11 cellular contexts compared by ENCODE assay signal in the genomic region with DNA sequence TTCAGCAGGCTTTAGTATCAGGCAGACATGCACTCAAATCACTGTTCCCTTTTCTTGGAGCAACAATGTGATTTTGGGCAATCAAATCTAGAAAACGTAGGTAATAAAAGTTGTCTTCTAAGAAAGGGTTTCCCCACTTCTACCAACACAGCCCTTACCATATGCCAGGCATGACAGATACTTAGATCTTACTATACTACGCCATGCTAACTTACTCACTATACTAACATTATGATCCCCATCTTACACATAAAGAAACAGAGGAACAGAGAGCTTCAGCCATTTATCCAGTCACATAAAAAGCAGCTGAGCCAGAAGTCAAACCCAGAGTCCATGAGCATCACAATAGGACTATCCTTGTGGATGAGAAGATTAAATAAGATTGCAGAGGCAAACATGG.
"Had no signal": no experiment of that assay in that cellular context is flagged by ENCODE, and none has a peak within 500 bp of the region (broad histone marks: within the 10 kb centered on the region; RNA-seq: fewer than 3 reads in every experiment).

No MANE protein-coding gene starts in this region.

- H3K27ac Mint-ChIP-seq: activated CD8-positive, alpha-beta memory T cell treated with anti-CD3 and anti-CD28 coated beads, Interleukin-2, amount 10 ng/mL, durations not matched to agents 7 days and 5 days; T-helper 2 cell treated with Interferon-gamma antibody and Interleukin-4, amounts not matched to agents 5 μg/mL and 100 μg/mL, for 36 hours had no signal

- ATAC-seq: activated CD8-positive, alpha-beta memory T cell treated with anti-CD3 and anti-CD28 coated beads, Interleukin-2, amount 10 ng/mL, durations not matched to agents 7 days and 5 days; esophagus mucosa had no signal

- H3K27me3 Mint-ChIP-seq: activated CD8-positive, alpha-beta memory T cell treated with anti-CD3 and anti-CD28 coated beads, Interleukin-2, amount 10 ng/mL, durations not matched to agents 7 days and 5 days had no signal

- H3K4me3 ChIP-seq: right atrium auricular region, skin epidermis had no signal

- DNase-seq: activated CD4-positive, alpha-beta T cell treated with anti-CD3 and anti-CD28 coated beads for 48 hours; activated CD8-positive, alpha-beta memory T cell treated with anti-CD3 and anti-CD28 coated beads, Interleukin-2, amount 10 ng/mL, durations not matched to agents 7 days and 5 days; hippocampal formation; kidney glomerular epithelial cell; SHP77 treated with DMSO at 0.1 percent for 48 hours; substantia nigra; trophoblast cell had no signal

- H3K27me3 ChIP-seq: right atrium auricular region had no signal

- H3K9me3 ChIP-seq: right atrium auricular region had no signal

- H3K4me3 Mint-ChIP-seq: activated CD8-positive, alpha-beta memory T cell treated with anti-CD3 and anti-CD28 coated beads, Interleukin-2, amount 10 ng/mL, durations not matched to agents 7 days and 5 days; T-helper 2 cell treated with Interferon-gamma antibody and Interleukin-4, amounts not matched to agents 5 μg/mL and 100 μg/mL, for 36 hours had no signal

- H3K36me3 ChIP-seq: right atrium auricular region had no signal

- H3K27ac ChIP-seq: right atrium auricular region, skin epidermis had no signal

- H3K9me3 Mint-ChIP-seq: T-helper 2 cell treated with Interferon-gamma antibody and Interleukin-4, amounts not matched to agents 5 μg/mL and 100 μg/mL, for 36 hours had no signal
